ENCODE assay signal across 8 cellular contexts in genomic region chr9:113221003-113221799, GRCh38. TPM values are rescaled to one million over a fixed set of nuclear protein-coding genes. Genes with fewer than 3 reads are reported as not detected.
DNase-seq lines count a peak whose midpoint lies in the region; ATAC-seq and TF ChIP-seq lines count a peak whose summit lies in the region.

TSS of gene FKBP15 (minus strand) at chr9:113221277. CDS start at chr9:113221243, 34 bp downstream.
TSS of gene SLC31A1 (plus strand) at chr9:113221544. CDS start at chr9:113256149, 34,605 bp downstream.

- H3K36me3 Mint-ChIP-seq in natural killer cell treated with Interleukin-12 subunit alpha and Interleukin-12 subunit beta and Interleukin-15 and Interleukin-18, amount 100 ng/mL, for 72 hours = no peaks in the 10 kb centered on the region

- H3K27ac Mint-ChIP-seq in natural killer cell treated with Interleukin-12 subunit alpha and Interleukin-12 subunit beta and Interleukin-15 and Interleukin-18, amount 100 ng/mL, for 72 hours = peak within 1 kb of the TSS; percentile 81 to 91

- H3K9me3 Mint-ChIP-seq in natural killer cell treated with Interleukin-12 subunit alpha and Interleukin-12 subunit beta and Interleukin-15 and Interleukin-18, amount 100 ng/mL, for 72 hours = no peaks in the 10 kb centered on the region

- peak within 1 kb of the TSS; percentile 90 for H3K4me3 Mint-ChIP-seq in natural killer cell treated with Interleukin-12 subunit alpha and Interleukin-12 subunit beta and Interleukin-15 and Interleukin-18, amount 100 ng/mL, for 72 hours

- CTCF ChIA-PET in RWPE1 (lab: Yijun Ruan, JAX) = interaction anchor here (0.6 to 2.2 kb wide), 5 partner anchors 9 to 887 kb away, joined by 3 to 7 read pairs (median 3); partner anchors contain the start of genes CDC26 and PRPF4

- H3K4me3 ChIP-seq in LNCaP clone FGC (ENCODE audit: low read depth, low read length) = peak within 1 kb of the TSS; percentile 97

- H3K4me1 Mint-ChIP-seq in natural killer cell treated with Interleukin-12 subunit alpha and Interleukin-12 subunit beta and Interleukin-15 and Interleukin-18, amount 100 ng/mL, for 72 hours (ENCODE audit: low read depth in 2 of 2) = peaks cover 37 to 51% of the 10 kb centered on the region in 2 donors

- DNase-seq in Daoy (ENCODE audit: low read depth) (peak; percentile 100), GOT3 (lab: John Stamatoyannopoulos, UW) (peak; percentile 83), LNCaP clone FGC (ENCODE audit: low read depth) (peak; percentile 96), RWPE1 (ENCODE audit: low spot score) (peak; percentile 100), fibroblast of peridontal ligament (ENCODE audit: extremely low read depth) (peak; percentile 98)
- peak; percentile 95 for DNase-seq in activated T-helper 9 cell treated with anti-CD3 and anti-CD28 coated beads, Interleukin-2, amount 50 U/mL, for 16 hours (ENCODE audit: low read depth)
- DNase-seq in natural killer cell treated with Interleukin-12 subunit alpha and Interleukin-12 subunit beta and Interleukin-15 and Interleukin-18, amount 100 ng/mL, for 72 hours (ENCODE audit: low spot score) = peak; percentile 98
- DNase-seq in stimulated activated naive CD8-positive, alpha-beta T cell treated with anti-CD3 and anti-CD28 coated beads, Interleukin-15, Interleukin-2, amounts not matched to agents 100 U/mL and 50 U/mL, for 24 hours = peak; percentile 97

- POLR2A ChIA-PET in RWPE1 (lab: Yijun Ruan, JAX; ENCODE audit: low non-redundant PET) = interaction anchor here (0.6 to 1.2 kb wide), 4 partner anchors 22 to 70 kb away, joined by 4 to 8 read pairs (median 4); partner anchors contain the start of genes CDC26, PRPF4 and SLC31A2

- H3K27me3 Mint-ChIP-seq in natural killer cell treated with Interleukin-12 subunit alpha and Interleukin-12 subunit beta and Interleukin-15 and Interleukin-18, amount 100 ng/mL, for 72 hours = no peaks in the 10 kb centered on the region

- peak within 1 kb of the TSS; percentile 81 for H3K27ac ChIP-seq in RWPE1

- TF ChIP-seq CTCF in LNCaP clone FGC (IDR thresholded peaks at IDR 0.05; ENCODE audit: control insufficient read depth, extremely low read depth, insufficient read depth) (no peak), RWPE1 (conservative IDR thresholded peaks at IDR 0.05; ENCODE audit: low read depth) (no peak)

- peak; percentile 98 to 100 for ATAC-seq in natural killer cell treated with Interleukin-12 subunit alpha and Interleukin-12 subunit beta and Interleukin-15 and Interleukin-18, amount 100 ng/mL, for 72 hours
- peak; percentile 97 for ATAC-seq in stimulated activated naive CD8-positive, alpha-beta T cell treated with anti-CD3 and anti-CD28 coated beads, Interleukin-15, Interleukin-2, amounts not matched to agents 100 U/mL and 50 U/mL, for 24 hours

RNA-seq across cellular contexts. Expression of gene FKBP15, which starts in this region (rescaled TPM):
- total RNA-seq in Daoy (2014; rRNA removed; shearing (Covaris generic)) = 19.9 and 24.1 TPM in 2 replicates
- total RNA-seq in natural killer cell treated with Interleukin-12 subunit alpha and Interleukin-12 subunit beta and Interleukin-15 and Interleukin-18, amount 100 ng/mL, for 72 hours = 10 to 100 TPM; 47.2 to 60.4 TPM

RNA-seq across cellular contexts. Expression of gene SLC31A1, which starts in this region (rescaled TPM):
- total RNA-seq in Daoy (2014; rRNA removed; shearing (Covaris generic)) = 12.0 and 13.4 TPM in 2 replicates
- total RNA-seq in natural killer cell treated with Interleukin-12 subunit alpha and Interleukin-12 subunit beta and Interleukin-15 and Interleukin-18, amount 100 ng/mL, for 72 hours = 10 to 100 TPM; 20.0 to 20.5 TPM

Comparison
In these comparisons a context has a peak if more than half of its experiments do, and no peak if none do; other contexts are left out.
1. Peak in every context shown above with its lines: DNase-seq, ATAC-seq, H3K4me3 ChIP-seq and H3K27ac ChIP-seq.